Comparison of ENCODE assay signal across 10 cellular contexts in the genomic region with DNA sequence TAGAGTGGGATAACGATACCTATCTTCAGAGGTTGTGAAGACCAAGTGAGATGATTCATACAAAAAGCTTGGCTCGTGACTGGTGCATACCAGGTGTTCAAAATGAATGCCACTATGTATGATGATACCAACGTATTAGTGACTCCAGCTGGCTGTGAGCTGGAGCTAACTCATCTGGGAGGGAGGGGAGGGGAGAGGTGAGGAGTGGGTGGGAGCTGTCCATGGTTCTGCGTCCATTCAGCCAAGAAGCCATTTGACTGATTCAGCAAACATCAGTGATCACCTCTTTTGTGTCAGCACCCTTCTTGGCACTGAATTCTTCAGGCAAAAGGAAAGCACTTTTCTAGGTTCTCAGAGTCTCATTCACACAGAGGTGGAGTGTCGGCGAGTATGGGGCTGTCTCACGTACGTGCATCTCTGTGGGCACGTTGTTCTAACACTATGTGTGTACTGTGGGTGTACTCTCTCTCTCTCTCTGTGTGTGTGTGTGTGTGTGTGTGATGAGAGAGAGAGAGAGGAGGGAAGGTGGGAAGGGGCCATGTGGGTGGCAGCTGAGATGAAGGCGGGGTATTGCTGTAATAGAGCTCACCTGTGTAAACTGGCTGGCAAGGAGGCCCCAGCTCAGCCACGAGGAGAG.
A peak's percentile ranks its signal among the peaks of the same experiment; 100 is the strongest.
DNase-seq lines count a peak whose midpoint lies in the region; ATAC-seq and TF ChIP-seq lines count a peak whose summit lies in the region.
"Had no signal": no experiment of that assay in that cellular context is flagged by ENCODE, and none has a peak within 500 bp of the region (broad histone marks: within the 10 kb centered on the region; RNA-seq: fewer than 3 reads in every experiment).

No MANE protein-coding gene starts in this region.

- TF ChIP-seq CTCF in cardiac fibroblast (IDR thresholded peaks at IDR 0.05; ENCODE audit: low read depth, low read length) (no peak), GM13977 (IDR thresholded peaks at IDR 0.05; ENCODE audit: extremely low read depth, insufficient read depth, missing control alignments) (no peak)

- ATAC-seq in HG02981 (IDR thresholded peaks at IDR 0.05; ENCODE audit: unreplicated experiment), result no peak

- no peaks in the 10 kb centered on the region for H3K36me3 Mint-ChIP-seq in activated CD4-positive, alpha-beta T cell treated with anti-CD3 and anti-CD28 coated beads, Interleukin-2, amount 10 ng/mL, durations not matched to agents 24 days and 14 days (ENCODE audit: low read depth)

- no peaks in the 10 kb centered on the region for H3K9me3 Mint-ChIP-seq in activated CD4-positive, alpha-beta T cell treated with anti-CD3 and anti-CD28 coated beads, Interleukin-2, amount 10 ng/mL, durations not matched to agents 24 days and 14 days

- no peak overlapping the region for H3K4me3 ChIP-seq in cardiac fibroblast (replicated peaks in 1 of 2; ENCODE audit: low read depth in 2 of 2, low read length in 2 of 2)

- in situ Hi-C loops in GM13977 (cut with MboI; ENCODE audit: low pct_unique_long_range_greater_than_20kb, low sequenced_read_pairs, unreplicated experiment), result no loop called here

- H3K27me3 Mint-ChIP-seq in activated CD4-positive, alpha-beta T cell treated with anti-CD3 and anti-CD28 coated beads, Interleukin-2, amount 10 ng/mL, durations not matched to agents 24 days and 14 days, result no peaks in the 10 kb centered on the region

- H3K4me1 Mint-ChIP-seq in activated CD4-positive, alpha-beta T cell treated with anti-CD3 and anti-CD28 coated beads, Interleukin-2, amount 10 ng/mL, durations not matched to agents 24 days and 14 days, result no peaks in the 10 kb centered on the region

- no peak overlapping the region for H3K27ac Mint-ChIP-seq in activated CD4-positive, alpha-beta T cell treated with anti-CD3 and anti-CD28 coated beads, Interleukin-2, amount 10 ng/mL, durations not matched to agents 24 days and 14 days
- H3K27ac Mint-ChIP-seq: B cell had no signal

- intact Hi-C loops in activated CD4-positive, alpha-beta T cell treated with anti-CD3 and anti-CD28 coated beads, Interleukin-2, amount 10 ng/mL, durations not matched to agents 24 days and 14 days (cut with micrococcal nuclease), result no loop called here

- peak; percentile 38 for DNase-seq in activated CD4-positive, alpha-beta T cell treated with anti-CD3 and anti-CD28 coated beads for 48 hours
- no peak for DNase-seq in activated CD4-positive, alpha-beta T cell treated with anti-CD3 and anti-CD28 coated beads, Interleukin-2, amount 10 ng/mL, durations not matched to agents 24 days and 14 days
- DNase-seq in MV-4-11 (lab: John Stamatoyannopoulos, UW), result peak; percentile 33
- DNase-seq in cardiac fibroblast (ENCODE audit: low read depth in 2 of 2), result peak; percentile 24 to 42
- peak; percentile 69 for DNase-seq in myocyte (ENCODE audit: low read depth)
- no peak for DNase-seq in GM13977 (ENCODE audit: low spot score)
- DNase-seq in DMS79 treated with DMSO at 0.1 percent for 48 hours (lab: John Stamatoyannopoulos, UW), result no peak
- DNase-seq: T-helper 1 cell had no signal

- H3K4me3 Mint-ChIP-seq in activated CD4-positive, alpha-beta T cell treated with anti-CD3 and anti-CD28 coated beads, Interleukin-2, amount 10 ng/mL, durations not matched to agents 24 days and 14 days, result no peak overlapping the region
- H3K4me3 Mint-ChIP-seq: B cell had no signal

Comparison
In these comparisons a context has a peak if more than half of its experiments do, and no peak if none do; other contexts are left out.
1. DNase-seq: peak in activated CD4-positive, alpha-beta T cell treated with anti-CD3 and anti-CD28 coated beads for 48 hours (single experiment), MV-4-11 (single experiment), cardiac fibroblast (2 of 2) and myocyte (single experiment); none in activated CD4-positive, alpha-beta T cell treated with anti-CD3 and anti-CD28 coated beads, Interleukin-2, amount 10 ng/mL, durations not matched to agents 24 days and 14 days (single experiment), GM13977 (single experiment) and DMS79 treated with DMSO at 0.1 percent for 48 hours (single experiment).